7 cellular contexts compared by ENCODE assay signal in the genomic region with DNA sequence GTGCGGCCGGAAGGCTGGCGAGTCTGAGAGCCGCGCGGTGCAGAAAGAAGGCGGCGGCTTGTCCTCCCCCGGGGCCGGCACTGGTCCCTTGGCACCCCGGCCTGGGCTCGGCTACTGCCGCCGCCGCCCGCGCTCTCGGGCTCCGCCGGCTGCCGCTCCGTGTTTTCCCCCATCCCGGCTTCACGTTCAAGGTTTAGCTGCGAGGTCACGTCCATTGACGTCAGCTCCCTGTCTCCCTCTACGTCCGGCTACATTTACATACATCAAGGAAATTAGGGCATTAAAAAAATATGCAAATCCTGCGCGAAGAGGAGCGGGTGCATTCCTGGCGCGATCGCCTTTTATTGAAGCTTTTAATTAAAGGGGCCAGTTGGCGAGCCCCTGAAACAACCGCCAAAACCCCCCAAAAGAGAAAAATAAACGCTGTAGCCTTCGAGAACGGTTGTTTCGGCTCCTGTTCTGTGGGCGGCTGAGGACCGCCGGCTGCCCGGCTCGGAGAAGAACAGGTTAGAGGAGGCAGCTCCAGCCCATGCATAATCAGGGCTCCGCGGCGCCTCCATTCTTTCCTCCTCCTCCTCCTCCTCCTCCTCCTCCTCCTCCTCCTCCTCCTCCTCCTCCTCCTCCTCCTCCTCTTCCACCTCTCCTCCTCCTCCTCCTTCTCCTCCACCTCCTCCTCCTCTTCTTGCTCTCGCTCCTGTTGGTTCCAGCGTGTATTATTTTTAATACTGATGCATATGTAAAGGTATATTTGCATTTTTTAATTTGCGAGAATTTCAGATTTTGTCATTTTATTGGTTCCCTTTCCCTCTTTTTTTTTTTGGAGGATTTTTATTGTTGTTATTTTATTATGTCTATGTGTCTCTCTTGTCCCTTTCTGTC.
DNase-seq lines count a peak whose midpoint lies in the region; ATAC-seq and TF ChIP-seq lines count a peak whose summit lies in the region.

No MANE protein-coding gene starts in this region.

- H2AFZ ChIP-seq in GM23338 = peak overlapping the region; percentile 63

- H3K4me1 ChIP-seq in GM23338 (ENCODE audit: insufficient read depth) (peaks cover 65% of the 10 kb centered on the region), esophagus muscularis mucosa (peaks cover 35 to 51% (median 40%) of the 10 kb centered on the region in 4 donors)

- H3K9me3 ChIP-seq in esophagus muscularis mucosa = no peaks in the 10 kb centered on the region

- TF ChIP-seq CTCF in GM06990 (IDR thresholded peaks at IDR 0.05; ENCODE audit: insufficient read depth, low read length, poor library complexity, severe bottlenecking) (no peak), GM23338 (conservative IDR thresholded peaks at IDR 0.05; ENCODE audit: low read depth in 2 of 2) (no peak), esophagus muscularis mucosa (IDR thresholded peaks at IDR 0.05) (no peak), nephron (IDR thresholded peaks at IDR 0.05; ENCODE audit: unreplicated experiment in 3 of 3) (no peak)

- H4K20me1 ChIP-seq in GM23338 (replicated peaks; ENCODE audit: insufficient read depth) = no peaks in the 10 kb centered on the region; the same call in 1 of the 2 replicates

- no peak for TF ChIP-seq POLR2A in esophagus muscularis mucosa (IDR thresholded peaks at IDR 0.05; ENCODE audit: low read depth)

- H3K36me3 Mint-ChIP-seq in GM23338 (ENCODE audit: low read depth) = no peaks in the 10 kb centered on the region; the same call in 2 of the 3 replicates
- no peaks in the 10 kb centered on the region for H3K36me3 Mint-ChIP-seq in nephron (ENCODE audit: low read depth)

- H3K79me2 ChIP-seq in GM23338 (replicated peaks; ENCODE audit: insufficient read depth) = no peaks in the 10 kb centered on the region

- H3K27me3 Mint-ChIP-seq in GM23338 (ENCODE audit: insufficient read depth, low read depth, poor library complexity) = peaks cover 91% of the 10 kb centered on the region
- peaks cover 100% of the 10 kb centered on the region for H3K27me3 Mint-ChIP-seq in nephron (ENCODE audit: low read depth)

- intact Hi-C loops in esophagus muscularis mucosa (cut with DNase I) = loop anchor here (5.0 kb wide), 1 partner anchor 534 kb away; no protein-coding TSS in a partner anchor

- DNase-seq in GM06990 (ENCODE audit: extremely low read depth, insufficient read length) = peak; percentile 69
- DNase-seq in GM23338 (ENCODE audit: low spot score) = peak; percentile 96
- peak; percentile 74 for DNase-seq in NAMALWA (ENCODE audit: low spot score)
- DNase-seq in SW480 (ENCODE audit: low spot score) = peak; percentile 91
- DNase-seq in esophagus muscularis mucosa (ENCODE audit: extremely low spot score) = no peak
- no peak for DNase-seq in AML-193 (lab: John Stamatoyannopoulos, UW)

- H3F3A ChIP-seq in GM23338 (replicated peaks; ENCODE audit: low read depth) = peaks cover 24% of the 10 kb centered on the region

- peak overlapping the region; percentile 90 for H3K4me2 ChIP-seq in GM23338

- no peak for TF ChIP-seq EP300 in esophagus muscularis mucosa (IDR thresholded peaks at IDR 0.05)

- H3K36me3 ChIP-seq in GM06990 (ENCODE audit: control insufficient read depth, insufficient read depth, low read length) (no peaks in the 10 kb centered on the region), GM23338 (ENCODE audit: insufficient read depth) (no peaks in the 10 kb centered on the region), esophagus muscularis mucosa (no peaks in the 10 kb centered on the region)

- H3K9me2 ChIP-seq in GM23338 (ENCODE audit: insufficient read depth) = no peaks in the 10 kb centered on the region

- 4% methylated on average over 47 of the region's 52 CpGs for WGBS in esophagus muscularis mucosa

- no peak overlapping the region for H3K27ac ChIP-seq in GM23338 (ENCODE audit: low read depth)
- H3K27ac ChIP-seq in esophagus muscularis mucosa (replicated peaks in 1 of 4) = peak overlapping the region in 2 of 4 donors; percentile 26 to 59

- peak overlapping the region; percentile 92 for H3K27ac Mint-ChIP-seq in GM23338
- peak overlapping the region; percentile 42 to 87 (median 72) for H3K27ac Mint-ChIP-seq in nephron

- peak overlapping the region; percentile 67 for H3K4me3 ChIP-seq in GM06990 (replicated peaks; ENCODE audit: low read depth, low read length)
- peak overlapping the region; percentile 60 for H3K4me3 ChIP-seq in GM23338
- peak overlapping the region; percentile 45 to 56 (median 49) for H3K4me3 ChIP-seq in esophagus muscularis mucosa

- peak; percentile 13 for ATAC-seq in GM23338

- H3K4me1 Mint-ChIP-seq in GM23338 = peaks cover 62% of the 10 kb centered on the region
- peaks cover 23% of the 10 kb centered on the region for H3K4me1 Mint-ChIP-seq in nephron

- H3K9me3 Mint-ChIP-seq in GM23338 (no peaks in the 10 kb centered on the region), nephron (peaks cover 3% of the 10 kb centered on the region)

- H3K4me3 Mint-ChIP-seq in GM23338 = peak overlapping the region; percentile 83
- H3K4me3 Mint-ChIP-seq in nephron = peak overlapping the region; percentile 80 to 84 (median 81)

- H3K27me3 ChIP-seq in GM06990 (replicated peaks; ENCODE audit: control insufficient read depth, insufficient read depth, low read length) = no peaks in the 10 kb centered on the region
- peaks cover 87% of the 10 kb centered on the region for H3K27me3 ChIP-seq in GM23338 (ENCODE audit: insufficient read depth)
- peaks cover 11 to 100% (median 91%) of the 10 kb centered on the region in 4 donors for H3K27me3 ChIP-seq in esophagus muscularis mucosa

TF ChIP-seq in GM23338, 12 proteins besides CTCF, POLR2A, EP300 and RAD21:
- TF ChIP-seq STAT1 (IDR thresholded peaks at IDR 0.05; ENCODE audit: unreplicated experiment) (no peak), CREB1 (CRISPR knock-in tag; IDR thresholded peaks at IDR 0.05; ENCODE audit: low read depth) (peak; percentile 93)

Comparison
In these comparisons a context has a peak if more than half of its experiments do, and no peak if none do; other contexts are left out.
1. DNase-seq: peak in GM06990 (single experiment), GM23338 (single experiment), NAMALWA (single experiment) and SW480 (single experiment); none in esophagus muscularis mucosa (single experiment) and AML-193 (0 of 2).
2. Peak in every context shown above with its lines, with median percentiles within 50 percentile points of each other: H3K4me3 ChIP-seq.